25 cellular contexts compared by ENCODE assay signal in genomic region chr17:39601758-39602532, GRCh38. TPM values are rescaled to one million over a fixed set of nuclear protein-coding genes. Genes with fewer than 3 reads are reported as not detected.
"Had no signal": no experiment of that assay in that cellular context is flagged by ENCODE, and none has a peak within 500 bp of the region (broad histone marks: within the 10 kb centered on the region; RNA-seq: fewer than 3 reads in every experiment).

No MANE protein-coding gene starts in this region.

- H3K27ac Mint-ChIP-seq: activated CD4-positive, alpha-beta T cell treated with anti-CD3 and anti-CD28 coated beads, Interleukin-2, amount 10 ng/mL, durations not matched to agents 7 days and 5 days; activated CD8-positive, alpha-beta T cell treated with anti-CD3 and anti-CD28 coated beads, Interleukin-2, amount 10 ng/mL, durations not matched to agents 7 days and 5 days; activated naive CD4-positive, alpha-beta T cell treated with anti-CD3 and anti-CD28 coated beads for 36 hours; activated T-cell treated with anti-CD3 and anti-CD28 coated beads, Interleukin-2, amount 50 U/mL, for 24 hours; activated T-helper 2 cell treated with anti-CD3 and anti-CD28 coated beads, Interferon-gamma antibody, Interleukin-2, Interleukin-4, amounts not matched to agents 10 μg/mL and 5 μg/mL and 100 μg/mL, durations not matched to agents 14 hours and 24 hours and 36 hours; memory B cell; naive B cell; stimulated activated naive CD8-positive, alpha-beta T cell treated with anti-CD3 and anti-CD28 coated beads, Interleukin-15, amount 100 ng/mL, for 72 hours had no signal

- H3K36me3 ChIP-seq: ascending aorta, breast epithelium, esophagus squamous epithelium, prostate gland, right atrium auricular region, suprapubic skin had no signal

- H3K9me3 Mint-ChIP-seq: activated CD4-positive, alpha-beta T cell treated with anti-CD3 and anti-CD28 coated beads, Interleukin-2, amount 10 ng/mL, durations not matched to agents 7 days and 5 days; activated naive CD4-positive, alpha-beta T cell treated with anti-CD3 and anti-CD28 coated beads for 36 hours; activated T-cell treated with anti-CD3 and anti-CD28 coated beads, Interleukin-2, amount 50 U/mL, for 24 hours; activated T-helper 2 cell treated with anti-CD3 and anti-CD28 coated beads, Interferon-gamma antibody, Interleukin-2, Interleukin-4, amounts not matched to agents 10 μg/mL and 5 μg/mL and 100 μg/mL, durations not matched to agents 14 hours and 24 hours and 36 hours; memory B cell; naive B cell; neural crest cell; stimulated activated naive CD8-positive, alpha-beta T cell treated with anti-CD3 and anti-CD28 coated beads, Interleukin-15, amount 100 ng/mL, for 72 hours; type B pancreatic cell had no signal

- H3K4me1 Mint-ChIP-seq: neural crest cell had no signal

- H3K4me3 Mint-ChIP-seq: activated CD4-positive, alpha-beta T cell treated with anti-CD3 and anti-CD28 coated beads, Interleukin-2, amount 10 ng/mL, durations not matched to agents 7 days and 5 days; activated CD8-positive, alpha-beta T cell treated with anti-CD3 and anti-CD28 coated beads, Interleukin-2, amount 10 ng/mL, durations not matched to agents 7 days and 5 days; activated naive CD4-positive, alpha-beta T cell treated with anti-CD3 and anti-CD28 coated beads for 36 hours; activated T-cell treated with anti-CD3 and anti-CD28 coated beads, Interleukin-2, amount 50 U/mL, for 24 hours; memory B cell; neural crest cell; stimulated activated naive CD8-positive, alpha-beta T cell treated with anti-CD3 and anti-CD28 coated beads, Interleukin-15, amount 100 ng/mL, for 72 hours had no signal

- H3K4me3 ChIP-seq: ascending aorta, breast epithelium, esophagus squamous epithelium, mucosa of descending colon, prostate gland, right atrium auricular region, suprapubic skin had no signal

- H3K36me3 Mint-ChIP-seq: memory B cell, naive B cell had no signal

- DNase-seq: activated CD4-positive, alpha-beta T cell treated with anti-CD3 and anti-CD28 coated beads, Interleukin-2, amount 10 ng/mL, durations not matched to agents 7 days and 5 days; activated CD8-positive, alpha-beta T cell treated with anti-CD3 and anti-CD28 coated beads, Interleukin-2, amount 10 ng/mL, durations not matched to agents 7 days and 5 days; activated naive CD4-positive, alpha-beta T cell treated with anti-CD3 and anti-CD28 coated beads for 36 hours; activated T-cell treated with anti-CD3 and anti-CD28 coated beads, Interleukin-2, amount 50 U/mL, for 24 hours; effector CD8-positive, alpha-beta T cell; esophagus squamous epithelium; mucosa of descending colon; naive B cell; small intestine; stimulated activated CD4-positive, alpha-beta T cell treated with anti-CD3 and anti-CD28 coated beads, Interleukin-15, amount 100 ng/mL, for 24 hours; stimulated activated CD4-positive, alpha-beta T cell treated with anti-CD3 and anti-CD28 coated beads, Interleukin-2, amount 100 ng/mL, for 48 hours; stimulated activated naive CD8-positive, alpha-beta T cell treated with anti-CD3 and anti-CD28 coated beads, Interleukin-15, amount 100 ng/mL, for 72 hours; T-helper 9 cell had no signal

- H3K27ac ChIP-seq: ascending aorta, breast epithelium, esophagus squamous epithelium, prostate gland, right atrium auricular region, suprapubic skin had no signal

- FAIRE-seq: small intestine had no signal

- ATAC-seq: activated CD4-positive, CD25-positive, alpha-beta regulatory T cell treated with anti-CD3 and anti-CD28 coated beads, Interleukin-2, amount 50 U/mL, for 24 hours; activated CD8-positive, alpha-beta T cell treated with anti-CD3 and anti-CD28 coated beads, Interleukin-2, amount 10 ng/mL, durations not matched to agents 7 days and 5 days; mucosa of descending colon; stimulated activated naive CD8-positive, alpha-beta T cell treated with anti-CD3 and anti-CD28 coated beads, Interleukin-15, amount 100 ng/mL, for 72 hours had no signal

- H3K9me3 ChIP-seq: ascending aorta, breast epithelium, esophagus squamous epithelium, mucosa of descending colon, prostate gland, right atrium auricular region, suprapubic skin had no signal

RNA-seq across cellular contexts. Expression of gene NEUROD2, which starts 5.8 kb away (rescaled TPM):
- total RNA-seq: activated CD4-positive, alpha-beta T cell treated with anti-CD3 and anti-CD28 coated beads, Interleukin-2, amount 10 ng/mL, durations not matched to agents 7 days and 5 days; activated CD8-positive, alpha-beta T cell treated with anti-CD3 and anti-CD28 coated beads, Interleukin-2, amount 10 ng/mL, durations not matched to agents 7 days and 5 days; activated naive CD4-positive, alpha-beta T cell treated with anti-CD3 and anti-CD28 coated beads for 36 hours; activated T-helper 2 cell treated with anti-CD3 and anti-CD28 coated beads, Interferon-gamma antibody, Interleukin-2, Interleukin-4, amounts not matched to agents 10 μg/mL and 5 μg/mL and 100 μg/mL, durations not matched to agents 14 hours and 24 hours and 36 hours; ascending aorta; breast epithelium; esophagus squamous epithelium; liver; neural crest cell; osteocyte; right atrium auricular region; suprapubic skin had no signal
- polyA plus RNA-seq: liver had no signal

RNA-seq across cellular contexts. Expression of gene PPP1R1B, which starts 24.8 kb away (rescaled TPM):
- total RNA-seq: activated CD4-positive, alpha-beta T cell treated with anti-CD3 and anti-CD28 coated beads, Interleukin-2, amount 10 ng/mL, durations not matched to agents 7 days and 5 days; activated CD8-positive, alpha-beta T cell treated with anti-CD3 and anti-CD28 coated beads, Interleukin-2, amount 10 ng/mL, durations not matched to agents 7 days and 5 days; activated T-helper 2 cell treated with anti-CD3 and anti-CD28 coated beads, Interferon-gamma antibody, Interleukin-2, Interleukin-4, amounts not matched to agents 10 μg/mL and 5 μg/mL and 100 μg/mL, durations not matched to agents 14 hours and 24 hours and 36 hours; neural crest cell had no signal
- polyA plus RNA-seq: liver had no signal
